In genomic region chr2:110659248-110659647, GRCh38 we compare ENCODE assay signal across 21 cellular contexts. TPM values are rescaled to one million over a fixed set of nuclear protein-coding genes. Genes with fewer than 3 reads are reported as not detected.
A peak's percentile ranks its signal among the peaks of the same experiment; 100 is the strongest.
DNase-seq lines count a peak whose midpoint lies in the region; ATAC-seq and TF ChIP-seq lines count a peak whose summit lies in the region.
"Had no signal": no experiment of that assay in that cellular context is flagged by ENCODE, and none has a peak within 500 bp of the region (broad histone marks: within the 10 kb centered on the region; RNA-seq: fewer than 3 reads in every experiment).

No MANE protein-coding gene starts in this region.

- TF ChIP-seq POLR2A in IMR-90 (IDR thresholded peaks at IDR 0.05; ENCODE audit: low read depth, low read length) = no peak

- no peak overlapping the region for H3K23ac ChIP-seq in IMR-90 (ENCODE audit: low read depth, low read length)

- H3K4me1 ChIP-seq in IMR-90 (ENCODE audit: control insufficient read depth, insufficient read depth, low read length) = peaks cover 4% of the 10 kb centered on the region
- H3K4me1 ChIP-seq: right atrium auricular region, uterus had no signal

- no peak overlapping the region for H2BK15ac ChIP-seq in IMR-90 (ENCODE audit: low read depth, low read length)

- peak overlapping the region; percentile 29; the same call in 1 of the 2 replicates for H3K4ac ChIP-seq in IMR-90 (ENCODE audit: low read depth, low read length)

- intact Hi-C loops in IMR-90 (cut with micrococcal nuclease) = no loop called here
- intact Hi-C loops in left colon (cut with DNase I, micrococcal nuclease) = no loop called here

- H3K9me1 ChIP-seq in IMR-90 (ENCODE audit: insufficient read depth, low read length) = peaks cover 6% of the 10 kb centered on the region; the same call in 1 of the 2 replicates

- in situ Hi-C loops in IMR-90 (cut with MboI; ENCODE audit: low sequenced_read_pairs) = no loop called here

- CTCF ChIA-PET in activated CD8-positive, alpha-beta memory T cell treated with anti-CD3 and anti-CD28 coated beads, Interleukin-2, amount 10 ng/mL, durations not matched to agents 7 days and 5 days (lab: Charles Lee) = interaction anchor here (1.8 kb wide), 1 partner anchor 96 kb away, joined by 6 read pairs; no protein-coding TSS in a partner anchor
- CTCF ChIA-PET in IMR-90 (lab: Yijun Ruan, JAX) = no interaction called here

- H3K4me1 Mint-ChIP-seq in activated CD8-positive, alpha-beta memory T cell treated with anti-CD3 and anti-CD28 coated beads, Interleukin-2, amount 10 ng/mL, durations not matched to agents 7 days and 5 days = peaks cover 22% of the 10 kb centered on the region
- H3K4me1 Mint-ChIP-seq: activated naive CD8-positive, alpha-beta T cell treated with anti-CD3 and anti-CD28 coated beads for 36 hours had no signal

- TF ChIP-seq CTCF in IMR-90 (conservative IDR thresholded peaks at IDR 0.05; ENCODE audit: low read depth, low read length) = no peak
- no peak for TF ChIP-seq CTCF in epithelial cell of esophagus (IDR thresholded peaks at IDR 0.05; ENCODE audit: insufficient read depth, low read depth, low read length, missing control alignments)

- dilution Hi-C loops in IMR-90 (cut with HindIII; ENCODE audit: low sequenced_read_pairs, unreplicated experiment) = no loop called here

- H3K36me3 ChIP-seq in IMR-90 (ENCODE audit: control insufficient read depth, insufficient read depth, low read length) = peaks cover 2% of the 10 kb centered on the region; the same call in 1 of the 2 replicates
- H3K36me3 ChIP-seq: gastroesophageal sphincter, right atrium auricular region, uterus had no signal

- no CpG with 5 or more reads among the region's 2 CpGs for WGBS in IMR-90 (ENCODE audit: extremely low coverage in 2 of 2, insufficient read length in 1 of 2), 2 experiments

- no peak overlapping the region for H3K4me2 ChIP-seq in IMR-90 (ENCODE audit: low read depth, low read length)

- POLR2A ChIA-PET in IMR-90 (lab: Charles Lee; ENCODE audit: unreplicated experiment) = no interaction called here

- H3K9me3 Mint-ChIP-seq in activated CD8-positive, alpha-beta memory T cell treated with anti-CD3 and anti-CD28 coated beads, Interleukin-2, amount 10 ng/mL, durations not matched to agents 7 days and 5 days (ENCODE audit: low read depth) = no peaks in the 10 kb centered on the region
- H3K9me3 Mint-ChIP-seq: activated naive CD8-positive, alpha-beta T cell treated with anti-CD3 and anti-CD28 coated beads for 36 hours; activated T-cell treated with anti-CD3 and anti-CD28 coated beads, Interleukin-2, amount 50 U/mL, for 24 hours; CD4-positive, alpha-beta T cell had no signal

- no peak overlapping the region for H3K56ac ChIP-seq in IMR-90 (ENCODE audit: extremely low read depth, insufficient read depth, low read length)

- H4K20me1 ChIP-seq in IMR-90 (ENCODE audit: insufficient read depth, low read length) = no peaks in the 10 kb centered on the region

- no peak overlapping the region for H2AK9ac ChIP-seq in IMR-90 (replicated peaks; ENCODE audit: low read depth, low read length, poor library complexity)

- no TSS peak for BruUV-seq in IMR-90 (replicated peaks; lab: Mats Ljungman, UMichigan)

- ATAC-seq in activated CD8-positive, alpha-beta memory T cell treated with anti-CD3 and anti-CD28 coated beads, Interleukin-2, amount 10 ng/mL, durations not matched to agents 7 days and 5 days = no peak
- ATAC-seq in IMR-90 (ENCODE audit: low read depth) (peak; percentile 65), left colon (no peak)
- ATAC-seq: gastroesophageal sphincter, left lobe of liver had no signal

- H4K5ac ChIP-seq in IMR-90 (ENCODE audit: low read depth, low read length) = no peak overlapping the region

- no peaks in the 10 kb centered on the region for H3K27me3 Mint-ChIP-seq in activated CD8-positive, alpha-beta memory T cell treated with anti-CD3 and anti-CD28 coated beads, Interleukin-2, amount 10 ng/mL, durations not matched to agents 7 days and 5 days
- H3K27me3 Mint-ChIP-seq: activated naive CD8-positive, alpha-beta T cell treated with anti-CD3 and anti-CD28 coated beads for 36 hours; activated T-cell treated with anti-CD3 and anti-CD28 coated beads, Interleukin-2, amount 50 U/mL, for 24 hours; CD4-positive, alpha-beta T cell had no signal

- H2BK120ac ChIP-seq in IMR-90 (ENCODE audit: low read depth, low read length) = peak overlapping the region; percentile 42

- H3K79me1 ChIP-seq in IMR-90 (ENCODE audit: low read depth in 1 of 2, low read length in 2 of 2) = peaks cover 5 to 23% of the 10 kb centered on the region in 2 experiments; a peak in 3 of 4 replicates

- H3K14ac ChIP-seq in IMR-90 (replicated peaks; ENCODE audit: low read depth, low read length) = peak overlapping the region; percentile 41; the same call in 1 of the 2 replicates

- H3K4me3 ChIP-seq in IMR-90 (ENCODE audit: insufficient read depth, low read depth, low read length) (no peak overlapping the region), epithelial cell of esophagus (ENCODE audit: low read length) (no peak overlapping the region)
- H3K4me3 ChIP-seq: dorsolateral prefrontal cortex, gastroesophageal sphincter, right atrium auricular region, uterus had no signal

- no peak overlapping the region for H3K9ac ChIP-seq in IMR-90 (ENCODE audit: low read depth, low read length)

- H3K27ac Mint-ChIP-seq in activated CD8-positive, alpha-beta memory T cell treated with anti-CD3 and anti-CD28 coated beads, Interleukin-2, amount 10 ng/mL, durations not matched to agents 7 days and 5 days = peak overlapping the region; percentile 8
- H3K27ac Mint-ChIP-seq: activated naive CD8-positive, alpha-beta T cell treated with anti-CD3 and anti-CD28 coated beads for 36 hours; activated T-cell treated with anti-CD3 and anti-CD28 coated beads, Interleukin-2, amount 50 U/mL, for 24 hours; CD4-positive, alpha-beta T cell had no signal

- no peak for TF ChIP-seq RAD21 in IMR-90 (IDR thresholded peaks at IDR 0.05; ENCODE audit: low read length)

- H4K91ac ChIP-seq in IMR-90 (ENCODE audit: insufficient read depth, low read depth, low read length) = peak overlapping the region; percentile 2; the same call in 1 of the 2 replicates

- H2AK5ac ChIP-seq in IMR-90 (ENCODE audit: low read depth, low read length) = no peak overlapping the region

- H3K27ac ChIP-seq in IMR-90 (ENCODE audit: insufficient read depth, low read length) = no peak overlapping the region
- H3K27ac ChIP-seq: dorsolateral prefrontal cortex, gastroesophageal sphincter, right atrium auricular region, uterus had no signal

- no peak overlapping the region for H3K18ac ChIP-seq in IMR-90 (ENCODE audit: low read depth, low read length)

- H3K9me3 ChIP-seq in IMR-90 (ENCODE audit: control insufficient read depth, insufficient read depth, low read length) = no peaks in the 10 kb centered on the region
- H3K9me3 ChIP-seq: gastroesophageal sphincter, right atrium auricular region, uterus had no signal

- peak overlapping the region in 1 of 2 experiments; percentile 69; a peak in 2 of 4 replicates for H4K8ac ChIP-seq in IMR-90 (ENCODE audit: low read depth in 2 of 2, low read length in 2 of 2)

- peaks cover 69% of the 10 kb centered on the region for H3K36me3 Mint-ChIP-seq in activated CD8-positive, alpha-beta memory T cell treated with anti-CD3 and anti-CD28 coated beads, Interleukin-2, amount 10 ng/mL, durations not matched to agents 7 days and 5 days

- H3K4me3 Mint-ChIP-seq in activated CD8-positive, alpha-beta memory T cell treated with anti-CD3 and anti-CD28 coated beads, Interleukin-2, amount 10 ng/mL, durations not matched to agents 7 days and 5 days = no peak overlapping the region
- H3K4me3 Mint-ChIP-seq: activated naive CD8-positive, alpha-beta T cell treated with anti-CD3 and anti-CD28 coated beads for 36 hours; activated T-cell treated with anti-CD3 and anti-CD28 coated beads, Interleukin-2, amount 50 U/mL, for 24 hours; CD4-positive, alpha-beta T cell had no signal

- peak overlapping the region; percentile 49 for H2BK5ac ChIP-seq in IMR-90 (ENCODE audit: low read depth, low read length, poor library complexity, severe bottlenecking)

- DNase-seq in activated CD8-positive, alpha-beta memory T cell treated with anti-CD3 and anti-CD28 coated beads, Interleukin-2, amount 10 ng/mL, durations not matched to agents 7 days and 5 days = no peak
- no peak for DNase-seq in activated CD8-positive, alpha-beta memory T cell treated with anti-CD3 and anti-CD28 coated beads, Interleukin-2, amount 50 U/mL, for 48 hours
- DNase-seq in IMR-90 (peak; percentile 49), epithelial cell of esophagus (ENCODE audit: low read depth) (peak; percentile 22), renal cortical epithelial cell (ENCODE audit: low read depth) (peak; percentile 79), HK-2 (ENCODE audit: unreplicated experiment) (no peak), DMS 273 treated with DMSO at 0.1 percent for 48 hours (lab: John Stamatoyannopoulos, UW) (no peak), left colon (no peak)
- DNase-seq: activated naive CD8-positive, alpha-beta T cell treated with anti-CD3 and anti-CD28 coated beads for 36 hours; activated T-cell treated with anti-CD3 and anti-CD28 coated beads, Interleukin-2, amount 50 U/mL, for 24 hours; CD4-positive, alpha-beta T cell; dorsolateral prefrontal cortex; erythroblast; MV-4-11; NCI-H2029; RPMI8226; substantia nigra; uterus had no signal

- no peak overlapping the region for H2AFZ ChIP-seq in IMR-90 (replicated peaks; ENCODE audit: low read length, poor library complexity)

- peak overlapping the region; percentile 70; the same call in 1 of the 2 replicates for H2BK20ac ChIP-seq in IMR-90 (ENCODE audit: low read depth, low read length)

- H3K27me3 ChIP-seq in IMR-90 (ENCODE audit: control insufficient read depth, insufficient read depth, low read length) = no peaks in the 10 kb centered on the region
- H3K27me3 ChIP-seq: dorsolateral prefrontal cortex, gastroesophageal sphincter, right atrium auricular region, uterus had no signal

TF ChIP-seq in IMR-90, 13 proteins besides CTCF, POLR2A, EP300 and RAD21 (continues in another document):
- TF ChIP-seq MAFK (IDR thresholded peaks at IDR 0.05; ENCODE audit: low read depth, low read length) (no peak), SMC3 (IDR thresholded peaks at IDR 0.05; ENCODE audit: low read depth, low read length) (no peak), MXI1 (IDR thresholded peaks at IDR 0.05; ENCODE audit: borderline replicate concordance, low read depth, low read length) (no peak)

RNA-seq across cellular contexts. Expression of gene BUB1, which starts 18.6 kb away (rescaled TPM):
- 100 to 1,000 TPM; 126 to 153 TPM for total RNA-seq in activated CD8-positive, alpha-beta memory T cell treated with anti-CD3 and anti-CD28 coated beads, Interleukin-2, amount 10 ng/mL, durations not matched to agents 7 days and 5 days
- total RNA-seq in IMR-90 (2012; rRNA removed) (43.4 and 45.8 TPM in 2 replicates), renal cortical epithelial cell (2.2 and 23.4 TPM in 2 replicates), left colon (1 to 10 TPM; 3.8 to 9.2 TPM)
- 17.6 and 19.6 TPM in 2 replicates for polyA plus RNA-seq in IMR-90 (2012; rRNA removed)
- 2.7 and 5.8 TPM in 2 replicates for polyA plus RNA-seq in IMR-90 (2012; cell fraction: cytosol; rRNA removed)
- 3.2 and 12.5 TPM in 2 replicates for polyA plus RNA-seq in IMR-90 (2012; cell fraction: nucleus; rRNA removed; ENCODE audit: low replicate concordance)

Comparison
In these comparisons a context has a peak if more than half of its experiments do, and no peak if none do; other contexts are left out.
1. DNase-seq: peak in IMR-90 (single experiment), epithelial cell of esophagus (single experiment) and renal cortical epithelial cell (single experiment); none in activated CD8-positive, alpha-beta memory T cell treated with anti-CD3 and anti-CD28 coated beads, Interleukin-2, amount 10 ng/mL, durations not matched to agents 7 days and 5 days (single experiment), activated CD8-positive, alpha-beta memory T cell treated with anti-CD3 and anti-CD28 coated beads, Interleukin-2, amount 50 U/mL, for 48 hours (single experiment), HK-2 (single experiment), DMS 273 treated with DMSO at 0.1 percent for 48 hours (single experiment) and left colon (0 of 2).